In the genomic region with DNA sequence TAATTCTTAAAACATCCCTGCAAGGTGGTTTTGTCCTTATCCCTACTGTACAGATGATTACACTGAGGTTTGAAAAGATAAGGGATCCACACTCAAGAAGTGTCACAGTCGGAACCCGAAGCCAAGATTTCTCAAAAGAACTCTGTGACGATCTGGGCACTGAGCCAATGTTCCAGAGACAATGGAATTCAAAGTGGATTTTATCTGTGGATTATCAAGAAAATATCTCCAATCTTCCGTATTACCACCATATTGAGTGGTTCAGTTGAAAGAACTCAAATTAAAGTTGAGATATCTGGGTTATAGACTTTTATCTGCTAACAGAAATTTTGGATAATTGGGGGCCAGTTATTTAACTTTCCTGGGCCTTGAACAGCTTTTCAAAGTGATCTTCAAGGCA, we compare ENCODE assay signal across 17 cellular contexts.
"Had no signal": no experiment of that assay in that cellular context is flagged by ENCODE, and none has a peak within 500 bp of the region (broad histone marks: within the 10 kb centered on the region; RNA-seq: fewer than 3 reads in every experiment).

No MANE protein-coding gene starts in this region.

- H3K9me3 Mint-ChIP-seq: activated naive CD8-positive, alpha-beta T cell treated with anti-CD3 and anti-CD28 coated beads for 36 hours; dendritic cell treated with granulocyte-macrophage colony-stimulating factor and Interleukin-4, amounts not matched to agents 40 ng/mL and 50 ng/mL, for 4 days; effector memory CD8-positive, alpha-beta T cell; memory B cell; stimulated activated effector memory CD8-positive, alpha-beta T cell treated with anti-CD3 and anti-CD28 coated beads, Interleukin-12 subunit alpha, Interleukin-12 subunit beta, amount 100 ng/mL, for 72 hours had no signal

- DNase-seq: activated CD4-positive, CD25-positive, alpha-beta regulatory T cell treated with anti-CD3 and anti-CD28 coated beads, Interleukin-2, amount 50 U/mL, for 72 hours; activated naive CD8-positive, alpha-beta T cell treated with anti-CD3 and anti-CD28 coated beads for 36 hours; brain microvascular endothelial cell; effector memory CD8-positive, alpha-beta T cell; islet precursor cell; mucosa of descending colon; naive thymus-derived CD4-positive, alpha-beta T cell; pancreas; stimulated activated CD4-positive, alpha-beta T cell treated with anti-CD3 and anti-CD28 coated beads, Interleukin-12 subunit alpha, Interleukin-12 subunit beta, amount 100 ng/mL, for 4 hours; stimulated activated CD4-positive, alpha-beta T cell treated with anti-CD3 and anti-CD28 coated beads, Interleukin-2, amount 100 ng/mL, for 24 hours; tibial artery had no signal

- H3K4me1 ChIP-seq: gastroesophageal sphincter, pancreas, tibial artery had no signal

- H3K36me3 ChIP-seq: brain microvascular endothelial cell, gastroesophageal sphincter, pancreas, tibial artery had no signal

- H3K36me3 Mint-ChIP-seq: memory B cell; stimulated activated effector memory CD8-positive, alpha-beta T cell treated with anti-CD3 and anti-CD28 coated beads, Interleukin-12 subunit alpha, Interleukin-12 subunit beta, amount 100 ng/mL, for 72 hours had no signal

- H3K27ac ChIP-seq: brain microvascular endothelial cell, gastroesophageal sphincter, hepatocyte, pancreas, tibial artery had no signal

- H3K4me3 Mint-ChIP-seq: activated naive CD8-positive, alpha-beta T cell treated with anti-CD3 and anti-CD28 coated beads for 36 hours; activated T-helper 1 cell treated with anti-CD3 and anti-CD28 coated beads, Interleukin-12 subunit alpha, Interleukin-12 subunit beta, Interleukin-2, Interleukin-4 antibody, amounts not matched to agents 30 ng/mL and 10 ng/mL and 1 ng/mL, durations not matched to agents 14 hours and 24 hours and 36 hours; dendritic cell treated with granulocyte-macrophage colony-stimulating factor and Interleukin-4, amounts not matched to agents 40 ng/mL and 50 ng/mL, for 4 days; effector memory CD8-positive, alpha-beta T cell; memory B cell; naive thymus-derived CD4-positive, alpha-beta T cell; stimulated activated effector memory CD8-positive, alpha-beta T cell treated with anti-CD3 and anti-CD28 coated beads, Interleukin-12 subunit alpha, Interleukin-12 subunit beta, amount 100 ng/mL, for 72 hours had no signal

- H3K27me3 ChIP-seq: brain microvascular endothelial cell, hepatocyte had no signal

- H2AFZ ChIP-seq: hepatocyte had no signal

- H3K9me3 ChIP-seq: gastroesophageal sphincter, mucosa of descending colon, pancreas had no signal

- ATAC-seq: effector memory CD8-positive, alpha-beta T cell; gastroesophageal sphincter; mucosa of descending colon; naive thymus-derived CD4-positive, alpha-beta T cell; pancreas; stimulated activated effector memory CD8-positive, alpha-beta T cell treated with anti-CD3 and anti-CD28 coated beads, Interleukin-12 subunit alpha, Interleukin-12 subunit beta, amount 100 ng/mL, for 72 hours had no signal

- H3K4me3 ChIP-seq: gastroesophageal sphincter, hepatocyte, mucosa of descending colon, pancreas, tibial artery had no signal

- H3K27ac Mint-ChIP-seq: activated naive CD8-positive, alpha-beta T cell treated with anti-CD3 and anti-CD28 coated beads for 36 hours; activated T-helper 1 cell treated with anti-CD3 and anti-CD28 coated beads, Interleukin-12 subunit alpha, Interleukin-12 subunit beta, Interleukin-2, Interleukin-4 antibody, amounts not matched to agents 30 ng/mL and 10 ng/mL and 1 ng/mL, durations not matched to agents 14 hours and 24 hours and 36 hours; dendritic cell treated with granulocyte-macrophage colony-stimulating factor and Interleukin-4, amounts not matched to agents 40 ng/mL and 50 ng/mL, for 4 days; effector memory CD8-positive, alpha-beta T cell; memory B cell; naive thymus-derived CD4-positive, alpha-beta T cell; stimulated activated effector memory CD8-positive, alpha-beta T cell treated with anti-CD3 and anti-CD28 coated beads, Interleukin-12 subunit alpha, Interleukin-12 subunit beta, amount 100 ng/mL, for 72 hours had no signal

- H3K4me2 ChIP-seq: hepatocyte had no signal

- H3K4me1 Mint-ChIP-seq: activated naive CD8-positive, alpha-beta T cell treated with anti-CD3 and anti-CD28 coated beads for 36 hours; naive thymus-derived CD4-positive, alpha-beta T cell; stimulated activated effector memory CD8-positive, alpha-beta T cell treated with anti-CD3 and anti-CD28 coated beads, Interleukin-12 subunit alpha, Interleukin-12 subunit beta, amount 100 ng/mL, for 72 hours had no signal

- H3K27me3 Mint-ChIP-seq: dendritic cell treated with granulocyte-macrophage colony-stimulating factor and Interleukin-4, amounts not matched to agents 40 ng/mL and 50 ng/mL, for 4 days; effector memory CD8-positive, alpha-beta T cell had no signal

- H3K79me2 ChIP-seq: hepatocyte had no signal
